ENCODE assay signal across 14 cellular contexts in genomic region chr3:124779751-124780191, GRCh38. TPM values are rescaled to one million over a fixed set of nuclear protein-coding genes. Genes with fewer than 3 reads are reported as not detected.
DNase-seq lines count a peak whose midpoint lies in the region; ATAC-seq and TF ChIP-seq lines count a peak whose summit lies in the region.
"Had no signal": no experiment of that assay in that cellular context is flagged by ENCODE, and none has a peak within 500 bp of the region (broad histone marks: within the 10 kb centered on the region; RNA-seq: fewer than 3 reads in every experiment).

No MANE protein-coding gene starts in this region.

- DNase-seq in SJSA1 (ENCODE audit: low read depth in 1 of 2, low spot score in 2 of 2) (no peak), heart right ventricle (no peak), osteoblast (ENCODE audit: insufficient read length, low spot score, missing footprints) (no peak), tibial artery (no peak), NCI-H187 treated with DMSO at 0.1 percent for 48 hours (lab: John Stamatoyannopoulos, UW) (no peak), superior temporal gyrus (ENCODE audit: extremely low spot score) (no peak), NCI-H187 (lab: John Stamatoyannopoulos, UW) (no peak)
- DNase-seq: activated CD4-positive, CD25-positive, alpha-beta regulatory T cell treated with anti-CD3 and anti-CD28 coated beads, Interleukin-2, amount 50 U/mL, for 72 hours; activated T-cell treated with anti-CD3 and anti-CD28 coated beads, Interleukin-2, amount 50 U/mL, for 48 hours; NCI-H1092 treated with DMSO at 0.1 percent for 48 hours; stimulated activated CD4-positive, alpha-beta T cell treated with anti-CD3 and anti-CD28 coated beads, Interleukin-2, amount 100 ng/mL, for 24 hours; stimulated activated naive CD4-positive, alpha-beta T cell had no signal

- no peaks in the 10 kb centered on the region for H3K27me3 ChIP-seq in SJSA1 (replicated peaks)
- H3K27me3 ChIP-seq in heart right ventricle = no peaks in the 10 kb centered on the region
- no peaks in the 10 kb centered on the region for H3K27me3 ChIP-seq in osteoblast (ENCODE audit: insufficient read depth, low read length)
- no peaks in the 10 kb centered on the region for H3K27me3 ChIP-seq in tibial artery
- H3K27me3 ChIP-seq: neural progenitor cell had no signal

- 53 to 65% methylated on average over 9 of the region's 9 CpGs for WGBS in heart right ventricle, 2 donors

- H3K27ac ChIP-seq in SJSA1 (peak overlapping the region; percentile 81), heart right ventricle (peak overlapping the region; percentile 67 to 97 (median 90)), osteoblast (ENCODE audit: low read depth, low read length) (peak overlapping the region; percentile 89), tibial artery (peak overlapping the region; percentile 93 to 96)
- H3K27ac ChIP-seq: neural progenitor cell had no signal

- TF ChIP-seq CTCF in heart right ventricle (IDR thresholded peaks at IDR 0.05) = no peak
- no peak for TF ChIP-seq CTCF in osteoblast (IDR thresholded peaks at IDR 0.05; ENCODE audit: extremely low read depth, low read depth, low read length)
- no peak for TF ChIP-seq CTCF in tibial artery (IDR thresholded peaks at IDR 0.05)

- intact Hi-C loops in heart right ventricle (cut with DNase I) = loop anchor here in 8 of 10 donors (5.0 to 10.0 kb wide), 5 partner anchors 33 to 265 kb away; partner anchors contain the start of gene ITGB5 (in 6 of the 8)
- intact Hi-C loops in tibial artery (cut with DNase I; ENCODE audit: low total_unique reads) = loop anchor here (5.0 to 10.0 kb wide), 3 partner anchors 108 to 275 kb away; partner anchors contain the start of genes HEG1 and ITGB5

- no peak overlapping the region for H2AFZ ChIP-seq in osteoblast (ENCODE audit: low read length)
- H2AFZ ChIP-seq: neural progenitor cell had no signal

- H3K36me3 ChIP-seq in SJSA1 (no peaks in the 10 kb centered on the region; the same call in 1 of the 2 replicates), heart right ventricle (peaks cover 0 to 14% (median 0%) of the 10 kb centered on the region in 9 donors), osteoblast (ENCODE audit: insufficient read depth, low read length) (peaks cover 17% of the 10 kb centered on the region), tibial artery (no peaks in the 10 kb centered on the region)
- H3K36me3 ChIP-seq: neural progenitor cell had no signal

- H3K4me1 ChIP-seq in SJSA1 (replicated peaks) (peaks cover 46% of the 10 kb centered on the region), heart right ventricle (peaks cover 34 to 90% (median 73%) of the 10 kb centered on the region in 9 donors), osteoblast (ENCODE audit: insufficient read depth, low read length) (peaks cover 40% of the 10 kb centered on the region), tibial artery (peaks cover 0 to 90% (median 72%) of the 10 kb centered on the region in 4 donors)

- peaks cover 78% of the 10 kb centered on the region for H3K79me2 ChIP-seq in osteoblast (ENCODE audit: insufficient read depth, low read length)

- H3K4me3 ChIP-seq in SJSA1 (no peak overlapping the region), heart right ventricle (peak overlapping the region in 4 of 10 donors; percentile 10 to 16 (median 10)), osteoblast (ENCODE audit: insufficient read depth, low read length) (no peak overlapping the region), tibial artery (peak overlapping the region in 1 of 2 donors; percentile 18)
- H3K4me3 ChIP-seq: neural progenitor cell had no signal

- H4K20me1 ChIP-seq in osteoblast (ENCODE audit: insufficient read depth, low read length) = no peaks in the 10 kb centered on the region

- peak overlapping the region; percentile 66 for H3K4me2 ChIP-seq in osteoblast (ENCODE audit: insufficient read depth, low read length)
- H3K4me2 ChIP-seq: neural progenitor cell had no signal

- H3K9me3 ChIP-seq in SJSA1 (replicated peaks) (no peaks in the 10 kb centered on the region), heart right ventricle (no peaks in the 10 kb centered on the region), osteoblast (ENCODE audit: low read depth, low read length) (no peaks in the 10 kb centered on the region), tibial artery (no peaks in the 10 kb centered on the region)

- peak in 5 of 8 donors; percentile 2 to 19 (median 10) for ATAC-seq in heart right ventricle
- no peak for ATAC-seq in HG03469 (IDR thresholded peaks at IDR 0.05; ENCODE audit: unreplicated experiment)

RNA-seq across cellular contexts. Expression of gene UMPS, which starts 49.5 kb away (rescaled TPM):
- 31.8 and 42.2 TPM in 2 replicates for total RNA-seq in SJSA1 (2014; rRNA removed; shearing (Covaris generic))
- 10 to 100 TPM in 3 of 10 donors, 1 to 10 TPM in 7; 4.9 to 14.4 (median 7.7) TPM for total RNA-seq in heart right ventricle
- 1 to 10 TPM; 3.1 to 6.5 TPM for polyA plus RNA-seq in heart right ventricle
- 19.5 and 21.8 TPM in 2 replicates for total RNA-seq in osteoblast
